In genomic region chr6:56742122-56742791, GRCh38 we compare ENCODE assay signal across 1 cellular context.
TF ChIP-seq lines count a peak whose summit lies in the region.

No MANE protein-coding gene starts in this region.

TF ChIP-seq in HepG2, 621 proteins besides CTCF, POLR2A, EP300 and RAD21 (continued from another document and continues in another):
- no peak for TF ChIP-seq ZFY (CRISPR knock-in tag; IDR thresholded peaks at IDR 0.05)
- TF ChIP-seq PLRG1 (conservative IDR thresholded peaks at IDR 0.05), result no peak
- TF ChIP-seq NFYB (CRISPR knock-in tag; IDR thresholded peaks at IDR 0.05), result no peak
- TF ChIP-seq MBD4 (IDR thresholded peaks at IDR 0.05; ENCODE audit: borderline replicate concordance, low read length), result no peak
- TF ChIP-seq FOXC1 (CRISPR knock-in tag; IDR thresholded peaks at IDR 0.05; ENCODE audit: borderline replicate concordance), result no peak
- TF ChIP-seq ZBTB14 (CRISPR knock-in tag; IDR thresholded peaks at IDR 0.05), result no peak
- TF ChIP-seq ZNF142 (CRISPR knock-in tag; IDR thresholded peaks at IDR 0.05), result no peak
- TF ChIP-seq, protein P1, sequence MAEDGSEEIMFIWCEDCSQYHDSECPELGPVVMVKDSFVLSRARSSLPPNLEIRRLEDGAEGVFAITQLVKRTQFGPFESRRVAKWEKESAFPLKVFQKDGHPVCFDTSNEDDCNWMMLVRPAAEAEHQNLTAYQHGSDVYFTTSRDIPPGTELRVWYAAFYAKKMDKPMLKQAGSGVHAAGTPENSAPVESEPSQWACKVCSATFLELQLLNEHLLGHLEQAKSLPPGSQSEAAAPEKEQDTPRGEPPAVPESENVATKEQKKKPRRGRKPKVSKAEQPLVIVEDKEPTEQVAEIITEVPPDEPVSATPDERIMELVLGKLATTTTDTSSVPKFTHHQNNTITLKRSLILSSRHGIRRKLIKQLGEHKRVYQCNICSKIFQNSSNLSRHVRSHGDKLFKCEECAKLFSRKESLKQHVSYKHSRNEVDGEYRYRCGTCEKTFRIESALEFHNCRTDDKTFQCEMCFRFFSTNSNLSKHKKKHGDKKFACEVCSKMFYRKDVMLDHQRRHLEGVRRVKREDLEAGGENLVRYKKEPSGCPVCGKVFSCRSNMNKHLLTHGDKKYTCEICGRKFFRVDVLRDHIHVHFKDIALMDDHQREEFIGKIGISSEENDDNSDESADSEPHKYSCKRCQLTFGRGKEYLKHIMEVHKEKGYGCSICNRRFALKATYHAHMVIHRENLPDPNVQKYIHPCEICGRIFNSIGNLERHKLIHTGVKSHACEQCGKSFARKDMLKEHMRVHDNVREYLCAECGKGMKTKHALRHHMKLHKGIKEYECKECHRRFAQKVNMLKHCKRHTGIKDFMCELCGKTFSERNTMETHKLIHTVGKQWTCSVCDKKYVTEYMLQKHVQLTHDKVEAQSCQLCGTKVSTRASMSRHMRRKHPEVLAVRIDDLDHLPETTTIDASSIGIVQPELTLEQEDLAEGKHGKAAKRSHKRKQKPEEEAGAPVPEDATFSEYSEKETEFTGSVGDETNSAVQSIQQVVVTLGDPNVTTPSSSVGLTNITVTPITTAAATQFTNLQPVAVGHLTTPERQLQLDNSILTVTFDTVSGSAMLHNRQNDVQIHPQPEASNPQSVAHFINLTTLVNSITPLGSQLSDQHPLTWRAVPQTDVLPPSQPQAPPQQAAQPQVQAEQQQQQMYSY (CRISPR knock-in tag; IDR thresholded peaks at IDR 0.05), result no peak
- TF ChIP-seq TAF1 (CRISPR knock-in tag; IDR thresholded peaks at IDR 0.05), result no peak
- TF ChIP-seq ZMAT5 (CRISPR knock-in tag; IDR thresholded peaks at IDR 0.05; ENCODE audit: borderline replicate concordance, low read depth), result no peak
- TF ChIP-seq ZNF274 (CRISPR knock-in tag; IDR thresholded peaks at IDR 0.05), result no peak
- no peak for TF ChIP-seq CBX5 (CRISPR knock-in tag; IDR thresholded peaks at IDR 0.05; ENCODE audit: borderline replicate concordance)
- TF ChIP-seq SPEN (CRISPR knock-in tag; IDR thresholded peaks at IDR 0.05; ENCODE audit: low read depth), result no peak
- TF ChIP-seq PLSCR1 (CRISPR knock-in tag; IDR thresholded peaks at IDR 0.05; ENCODE audit: borderline replicate concordance), result no peak
- 0 out of 2 replicates have a peak, but pooled peaks have one; percentile 49 for TF ChIP-seq ZNF337 (CRISPR knock-in tag; IDR thresholded peaks at IDR 0.05; ENCODE audit: borderline replicate concordance, low read depth)
- TF ChIP-seq SETDB1 (CRISPR knock-in tag; IDR thresholded peaks at IDR 0.05; ENCODE audit: borderline replicate concordance), result no peak
- TF ChIP-seq FLYWCH1 (CRISPR knock-in tag; IDR thresholded peaks at IDR 0.05), result no peak
- no peak for TF ChIP-seq DMAP1 (CRISPR knock-in tag; IDR thresholded peaks at IDR 0.05)
- TF ChIP-seq ZNF768 (CRISPR knock-in tag; IDR thresholded peaks at IDR 0.05), result no peak
- TF ChIP-seq ZNF24 (IDR thresholded peaks at IDR 0.05), result no peak
- TF ChIP-seq, protein P2, sequence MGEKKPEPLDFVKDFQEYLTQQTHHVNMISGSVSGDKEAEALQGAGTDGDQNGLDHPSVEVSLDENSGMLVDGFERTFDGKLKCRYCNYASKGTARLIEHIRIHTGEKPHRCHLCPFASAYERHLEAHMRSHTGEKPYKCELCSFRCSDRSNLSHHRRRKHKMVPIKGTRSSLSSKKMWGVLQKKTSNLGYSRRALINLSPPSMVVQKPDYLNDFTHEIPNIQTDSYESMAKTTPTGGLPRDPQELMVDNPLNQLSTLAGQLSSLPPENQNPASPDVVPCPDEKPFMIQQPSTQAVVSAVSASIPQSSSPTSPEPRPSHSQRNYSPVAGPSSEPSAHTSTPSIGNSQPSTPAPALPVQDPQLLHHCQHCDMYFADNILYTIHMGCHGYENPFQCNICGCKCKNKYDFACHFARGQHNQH (CRISPR knock-in tag; IDR thresholded peaks at IDR 0.05), result peak; percentile 51; the same call in 1 of the 2 replicates
- no peak for TF ChIP-seq AKAP8 (CRISPR knock-in tag; IDR thresholded peaks at IDR 0.05)
- no peak for TF ChIP-seq ZZZ3 (CRISPR knock-in tag; IDR thresholded peaks at IDR 0.05; ENCODE audit: borderline replicate concordance)
- no peak for TF ChIP-seq RELA (CRISPR knock-in tag; IDR thresholded peaks at IDR 0.05)
- no peak for TF ChIP-seq NCOA5 (CRISPR knock-in tag; IDR thresholded peaks at IDR 0.05)
- TF ChIP-seq ZNF674 (CRISPR knock-in tag; IDR thresholded peaks at IDR 0.05; ENCODE audit: low read depth), result no peak
- 0 out of 2 replicates have a peak, but pooled peaks have one; percentile 44 for TF ChIP-seq ZNF878 (CRISPR knock-in tag; IDR thresholded peaks at IDR 0.05)
- TF ChIP-seq, protein P3, sequence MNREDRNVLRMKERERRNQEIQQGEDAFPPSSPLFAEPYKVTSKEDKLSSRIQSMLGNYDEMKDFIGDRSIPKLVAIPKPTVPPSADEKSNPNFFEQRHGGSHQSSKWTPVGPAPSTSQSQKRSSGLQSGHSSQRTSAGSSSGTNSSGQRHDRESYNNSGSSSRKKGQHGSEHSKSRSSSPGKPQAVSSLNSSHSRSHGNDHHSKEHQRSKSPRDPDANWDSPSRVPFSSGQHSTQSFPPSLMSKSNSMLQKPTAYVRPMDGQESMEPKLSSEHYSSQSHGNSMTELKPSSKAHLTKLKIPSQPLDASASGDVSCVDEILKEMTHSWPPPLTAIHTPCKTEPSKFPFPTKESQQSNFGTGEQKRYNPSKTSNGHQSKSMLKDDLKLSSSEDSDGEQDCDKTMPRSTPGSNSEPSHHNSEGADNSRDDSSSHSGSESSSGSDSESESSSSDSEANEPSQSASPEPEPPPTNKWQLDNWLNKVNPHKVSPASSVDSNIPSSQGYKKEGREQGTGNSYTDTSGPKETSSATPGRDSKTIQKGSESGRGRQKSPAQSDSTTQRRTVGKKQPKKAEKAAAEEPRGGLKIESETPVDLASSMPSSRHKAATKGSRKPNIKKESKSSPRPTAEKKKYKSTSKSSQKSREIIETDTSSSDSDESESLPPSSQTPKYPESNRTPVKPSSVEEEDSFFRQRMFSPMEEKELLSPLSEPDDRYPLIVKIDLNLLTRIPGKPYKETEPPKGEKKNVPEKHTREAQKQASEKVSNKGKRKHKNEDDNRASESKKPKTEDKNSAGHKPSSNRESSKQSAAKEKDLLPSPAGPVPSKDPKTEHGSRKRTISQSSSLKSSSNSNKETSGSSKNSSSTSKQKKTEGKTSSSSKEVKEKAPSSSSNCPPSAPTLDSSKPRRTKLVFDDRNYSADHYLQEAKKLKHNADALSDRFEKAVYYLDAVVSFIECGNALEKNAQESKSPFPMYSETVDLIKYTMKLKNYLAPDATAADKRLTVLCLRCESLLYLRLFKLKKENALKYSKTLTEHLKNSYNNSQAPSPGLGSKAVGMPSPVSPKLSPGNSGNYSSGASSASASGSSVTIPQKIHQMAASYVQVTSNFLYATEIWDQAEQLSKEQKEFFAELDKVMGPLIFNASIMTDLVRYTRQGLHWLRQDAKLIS (CRISPR knock-in tag; IDR thresholded peaks at IDR 0.05), result no peak
- TF ChIP-seq ZNF44 (CRISPR knock-in tag; IDR thresholded peaks at IDR 0.05), result 0 out of 2 replicates have a peak, but pooled peaks have one; percentile 34
- TF ChIP-seq ZNF598 (CRISPR knock-in tag; IDR thresholded peaks at IDR 0.05; ENCODE audit: borderline replicate concordance), result no peak
- TF ChIP-seq SIN3A (IDR thresholded peaks at IDR 0.05; ENCODE audit: borderline replicate concordance, low read depth, low read length), result no peak
- no peak for TF ChIP-seq DPF2 (CRISPR knock-in tag; IDR thresholded peaks at IDR 0.05; ENCODE audit: borderline replicate concordance, low read depth)
- no peak for TF ChIP-seq ZNF720 (CRISPR knock-in tag; IDR thresholded peaks at IDR 0.05)
- TF ChIP-seq SOX5 (CRISPR knock-in tag; IDR thresholded peaks at IDR 0.05; ENCODE audit: borderline replicate concordance), result no peak; the same call in 1 of the 2 replicates
- TF ChIP-seq GTF3A (CRISPR knock-in tag; conservative IDR thresholded peaks at IDR 0.05), result no peak
- no peak for TF ChIP-seq AGO2 (optimal IDR thresholded peaks at IDR 0.05; ENCODE audit: low read depth, low read length)
- TF ChIP-seq, protein P4, sequence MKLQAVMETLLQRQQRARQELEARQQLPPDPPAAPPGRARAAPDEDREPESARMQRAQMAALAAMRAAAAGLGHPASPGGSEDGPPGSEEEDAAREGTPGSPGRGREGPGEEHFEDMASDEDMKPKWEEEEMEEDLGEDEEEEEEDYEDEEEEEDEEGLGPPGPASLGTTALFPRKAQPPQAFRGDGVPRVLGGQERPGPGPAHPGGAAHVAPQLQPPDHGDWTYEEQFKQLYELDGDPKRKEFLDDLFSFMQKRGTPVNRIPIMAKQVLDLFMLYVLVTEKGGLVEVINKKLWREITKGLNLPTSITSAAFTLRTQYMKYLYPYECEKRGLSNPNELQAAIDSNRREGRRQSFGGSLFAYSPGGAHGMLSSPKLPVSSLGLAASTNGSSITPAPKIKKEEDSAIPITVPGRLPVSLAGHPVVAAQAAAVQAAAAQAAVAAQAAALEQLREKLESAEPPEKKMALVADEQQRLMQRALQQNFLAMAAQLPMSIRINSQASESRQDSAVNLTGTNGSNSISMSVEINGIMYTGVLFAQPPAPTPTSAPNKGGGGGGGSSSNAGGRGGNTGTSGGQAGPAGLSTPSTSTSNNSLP (IDR thresholded peaks at IDR 0.05; ENCODE audit: low read depth, low read length), result no peak
- no peak for TF ChIP-seq IKZF4 (CRISPR knock-in tag; IDR thresholded peaks at IDR 0.05; ENCODE audit: borderline replicate concordance, low read depth, not compliant biosample characterization)
- TF ChIP-seq ZNF660 (CRISPR knock-in tag; IDR thresholded peaks at IDR 0.05; ENCODE audit: borderline replicate concordance, low read depth), result no peak
- TF ChIP-seq HCFC1 (IDR thresholded peaks at IDR 0.05; ENCODE audit: low read depth, low read length), result no peak
- TF ChIP-seq ZNF619 (CRISPR knock-in tag; IDR thresholded peaks at IDR 0.05), result no peak
- no peak for TF ChIP-seq HHEX (CRISPR knock-in tag; IDR thresholded peaks at IDR 0.05)
- no peak for TF ChIP-seq FOSL1 (CRISPR knock-in tag; IDR thresholded peaks at IDR 0.05; ENCODE audit: borderline replicate concordance)
- TF ChIP-seq ZNF543 (CRISPR knock-in tag; IDR thresholded peaks at IDR 0.05), result no peak
- TF ChIP-seq, protein P5, sequence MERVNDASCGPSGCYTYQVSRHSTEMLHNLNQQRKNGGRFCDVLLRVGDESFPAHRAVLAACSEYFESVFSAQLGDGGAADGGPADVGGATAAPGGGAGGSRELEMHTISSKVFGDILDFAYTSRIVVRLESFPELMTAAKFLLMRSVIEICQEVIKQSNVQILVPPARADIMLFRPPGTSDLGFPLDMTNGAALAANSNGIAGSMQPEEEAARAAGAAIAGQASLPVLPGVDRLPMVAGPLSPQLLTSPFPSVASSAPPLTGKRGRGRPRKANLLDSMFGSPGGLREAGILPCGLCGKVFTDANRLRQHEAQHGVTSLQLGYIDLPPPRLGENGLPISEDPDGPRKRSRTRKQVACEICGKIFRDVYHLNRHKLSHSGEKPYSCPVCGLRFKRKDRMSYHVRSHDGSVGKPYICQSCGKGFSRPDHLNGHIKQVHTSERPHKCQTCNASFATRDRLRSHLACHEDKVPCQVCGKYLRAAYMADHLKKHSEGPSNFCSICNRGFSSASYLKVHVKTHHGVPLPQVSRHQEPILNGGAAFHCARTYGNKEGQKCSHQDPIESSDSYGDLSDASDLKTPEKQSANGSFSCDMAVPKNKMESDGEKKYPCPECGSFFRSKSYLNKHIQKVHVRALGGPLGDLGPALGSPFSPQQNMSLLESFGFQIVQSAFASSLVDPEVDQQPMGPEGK (CRISPR knock-in tag; IDR thresholded peaks at IDR 0.05), result no peak
